25 cellular contexts compared by ENCODE assay signal in the genomic region with DNA sequence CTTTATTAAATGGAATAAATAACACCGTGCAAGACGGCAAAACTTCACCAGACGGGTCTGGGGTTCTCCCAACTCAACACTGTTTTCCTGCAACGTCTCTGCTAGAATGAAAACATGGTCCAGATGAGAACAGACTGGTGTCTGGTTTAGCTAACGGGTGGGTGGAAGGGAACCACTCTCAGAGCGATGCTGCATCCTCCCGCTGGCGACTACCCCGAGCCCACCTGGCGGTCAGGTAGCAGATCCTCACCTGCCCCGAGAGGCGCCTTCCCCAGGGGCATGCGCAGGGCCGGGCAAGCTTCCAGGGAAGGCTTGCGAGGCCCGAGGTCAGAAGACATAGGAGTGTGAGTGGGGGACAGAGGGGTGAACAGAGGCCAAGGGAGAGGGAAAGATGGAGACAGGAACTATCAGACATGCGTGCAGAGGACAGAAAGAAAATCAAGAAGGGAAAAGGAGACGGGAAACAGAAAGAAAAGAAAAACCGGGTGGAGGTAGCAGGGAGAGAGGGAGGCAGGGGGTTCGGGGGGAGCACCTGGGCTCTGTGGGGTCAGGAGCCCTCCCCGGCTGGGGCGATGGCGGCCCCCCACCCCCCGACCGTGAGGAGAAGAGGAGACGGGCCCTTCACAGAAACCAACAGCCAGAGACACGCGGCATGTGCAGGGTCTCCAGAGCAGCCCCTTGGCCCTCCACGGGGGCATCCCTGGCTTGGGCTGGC.
DNase-seq lines count a peak whose midpoint lies in the region; ATAC-seq, FAIRE-seq and TF ChIP-seq lines count a peak whose summit lies in the region.
"Had no signal": no experiment of that assay in that cellular context is flagged by ENCODE, and none has a peak within 500 bp of the region (broad histone marks: within the 10 kb centered on the region; RNA-seq: fewer than 3 reads in every experiment).

No MANE protein-coding gene starts in this region.

- TF ChIP-seq POLR2A in GM12892 (IDR thresholded peaks at IDR 0.05; ENCODE audit: low read depth, low read length) (no peak), tibial nerve (IDR thresholded peaks at IDR 0.05) (no peak)

- peaks cover 7% of the 10 kb centered on the region; the same call in 1 of the 2 replicates for H3K4me1 ChIP-seq in HUES6 (ENCODE audit: control insufficient read depth, insufficient read depth, low read length)
- H3K4me1 ChIP-seq in heart right ventricle, result peaks cover 0 to 36% (median 18%) of the 10 kb centered on the region in 9 donors
- H3K4me1 ChIP-seq in neural progenitor cell, result peaks cover 12% of the 10 kb centered on the region
- H3K4me1 ChIP-seq in tibial nerve, result no peaks in the 10 kb centered on the region
- H3K4me1 ChIP-seq: adrenal gland, breast epithelium, SJCRH30, transverse colon had no signal

- H3K36me3 ChIP-seq in HUES6 (ENCODE audit: control insufficient read depth, insufficient read depth, low read length) (peaks cover 9% of the 10 kb centered on the region; the same call in 1 of the 2 replicates), heart right ventricle (peaks cover 0 to 11% (median 0%) of the 10 kb centered on the region in 9 donors), neural progenitor cell (no peaks in the 10 kb centered on the region), tibial nerve (peaks cover 0 to 46% (median 0%) of the 10 kb centered on the region in 3 donors)
- H3K36me3 ChIP-seq: adrenal gland, breast epithelium, SJCRH30, transverse colon had no signal

- no peaks in the 10 kb centered on the region for H3K79me2 ChIP-seq in neural progenitor cell (ENCODE audit: low read depth)

- H3K36me3 Mint-ChIP-seq in CD14-positive monocyte, result peaks cover 23 to 38% of the 10 kb centered on the region in 2 donors
- H3K36me3 Mint-ChIP-seq in neural progenitor cell, result no peaks in the 10 kb centered on the region

- no peaks in the 10 kb centered on the region for H3K27me3 ChIP-seq in HUES6 (ENCODE audit: control insufficient read depth, insufficient read depth, low read length)
- H3K27me3 ChIP-seq in heart right ventricle, result no peaks in the 10 kb centered on the region
- H3K27me3 ChIP-seq in neural progenitor cell, result no peaks in the 10 kb centered on the region
- no peaks in the 10 kb centered on the region for H3K27me3 ChIP-seq in tibial nerve
- H3K27me3 ChIP-seq: adrenal gland, breast epithelium, SJCRH30, transverse colon had no signal

- H3K4me3 ChIP-seq in HUES6 (ENCODE audit: low read depth, low read length) (no peak overlapping the region), heart right ventricle (no peak overlapping the region), neural progenitor cell (no peak overlapping the region), tibial nerve (no peak overlapping the region)
- H3K4me3 ChIP-seq: adrenal gland, breast epithelium, GM23338, SJCRH30, transverse colon had no signal

- intact Hi-C loops in CD14-positive monocyte (cut with micrococcal nuclease), result loop anchor here in 1 of 2 donors (10.0 kb wide), 1 partner anchor 66 kb away; no protein-coding TSS in a partner anchor
- intact Hi-C loops in heart right ventricle (cut with DNase I), result loop anchor here in 1 of 10 donors (10.0 kb wide), 1 partner anchor 196 kb away; no protein-coding TSS in a partner anchor

- H3K27ac ChIP-seq in HUES6 (ENCODE audit: low read depth, low read length) (0 out of 2 replicates have a peak overlapping the region, but pooled peaks have one; percentile 22), heart right ventricle (peak overlapping the region in 8 of 10 donors; percentile 74 to 94 (median 88)), neural progenitor cell (no peak overlapping the region), tibial nerve (no peak overlapping the region)
- H3K27ac ChIP-seq: adrenal gland, breast epithelium, SJCRH30, transverse colon had no signal

- TF ChIP-seq EP300 in tibial nerve (IDR thresholded peaks at IDR 0.05), result no peak

- H3K27ac Mint-ChIP-seq in CD14-positive monocyte (peak overlapping the region in 2 of 7 donors; percentile 1 to 23), neural progenitor cell (peak overlapping the region; percentile 63)
- H3K27ac Mint-ChIP-seq: activated T-helper 17 cell treated with anti-CD3 and anti-CD28 coated beads, Interleukin-2, amount 50 U/mL, for 72 hours; dendritic cell treated with granulocyte-macrophage colony-stimulating factor and Interleukin-4, amounts not matched to agents 40 ng/mL and 50 ng/mL, for 4 days; nephron progenitor cell; progenitor cell of endocrine pancreas; T-helper 1 cell treated with Interleukin-12 subunit alpha and Interleukin-12 subunit beta and Interleukin-4 antibody, amounts not matched to agents 30 μg/mL and 1 μg/mL, for 36 hours had no signal

- DNase-seq in CD14-positive monocyte (ENCODE audit: low spot score) (peak; percentile 14), heart right ventricle (peak in 1 of 2 donors; percentile 6), neural progenitor cell (ENCODE audit: low spot score) (no peak), GM12892 (ENCODE audit: insufficient read length) (no peak), tibial nerve (ENCODE audit: low spot score in 2 of 2) (no peak)
- DNase-seq: activated CD4-positive, alpha-beta T cell treated with anti-CD3 and anti-CD28 coated beads for 48 hours; NCI-H1105; NCI-H2029; NCI-H226; nephron progenitor cell; PC-3; SJCRH30; stimulated activated naive CD8-positive, alpha-beta T cell treated with anti-CD3 and anti-CD28 coated beads, Interleukin-15, amount 100 ng/mL, for 72 hours; transverse colon had no signal

- H3K4me3 Mint-ChIP-seq in CD14-positive monocyte (no peak overlapping the region), neural progenitor cell (no peak overlapping the region)
- H3K4me3 Mint-ChIP-seq: activated T-helper 17 cell treated with anti-CD3 and anti-CD28 coated beads, Interleukin-2, amount 50 U/mL, for 72 hours; dendritic cell treated with granulocyte-macrophage colony-stimulating factor and Interleukin-4, amounts not matched to agents 40 ng/mL and 50 ng/mL, for 4 days; GM23338; nephron progenitor cell; stimulated activated naive CD8-positive, alpha-beta T cell treated with anti-CD3 and anti-CD28 coated beads, Interleukin-15, amount 100 ng/mL, for 72 hours; T-helper 1 cell treated with Interleukin-12 subunit alpha and Interleukin-12 subunit beta and Interleukin-4 antibody, amounts not matched to agents 30 μg/mL and 1 μg/mL, for 36 hours had no signal

- H3K9ac ChIP-seq in HUES6 (ENCODE audit: low read length) (no peak overlapping the region), neural progenitor cell (no peak overlapping the region)

- no peak overlapping the region for H2AFZ ChIP-seq in neural progenitor cell (replicated peaks)
- H2AFZ ChIP-seq: GM23338 had no signal

- FAIRE-seq in GM12892 (lab: Jason Lieb, UNC), result no peak
- FAIRE-seq: endometrium had no signal

- H3K27me3 Mint-ChIP-seq in CD14-positive monocyte (ENCODE audit: low read depth in 3 of 3) (no peaks in the 10 kb centered on the region), neural progenitor cell (ENCODE audit: insufficient read depth, low read depth) (peaks cover 3% of the 10 kb centered on the region)
- H3K27me3 Mint-ChIP-seq: activated T-helper 17 cell treated with anti-CD3 and anti-CD28 coated beads, Interleukin-2, amount 50 U/mL, for 72 hours; dendritic cell treated with granulocyte-macrophage colony-stimulating factor and Interleukin-4, amounts not matched to agents 40 ng/mL and 50 ng/mL, for 4 days; progenitor cell of endocrine pancreas; stimulated activated naive CD8-positive, alpha-beta T cell treated with anti-CD3 and anti-CD28 coated beads, Interleukin-15, amount 100 ng/mL, for 72 hours had no signal

- TF ChIP-seq CTCF in CD14-positive monocyte (IDR thresholded peaks at IDR 0.05) (no peak), heart right ventricle (IDR thresholded peaks at IDR 0.05) (no peak), neural progenitor cell (IDR thresholded peaks at IDR 0.05) (no peak), tibial nerve (IDR thresholded peaks at IDR 0.05) (no peak)

- H3K9me3 ChIP-seq in HUES6 (ENCODE audit: control insufficient read depth, insufficient read depth, low read depth, low read length) (no peaks in the 10 kb centered on the region), heart right ventricle (no peaks in the 10 kb centered on the region), neural progenitor cell (ENCODE audit: low read depth) (no peaks in the 10 kb centered on the region), tibial nerve (no peaks in the 10 kb centered on the region)
- H3K9me3 ChIP-seq: adrenal gland, breast epithelium, SJCRH30, transverse colon had no signal

- no peaks in the 10 kb centered on the region for H4K20me1 ChIP-seq in neural progenitor cell (ENCODE audit: low read depth)

- no peak for ATAC-seq in heart right ventricle
- no peak for ATAC-seq in GM19324 (IDR thresholded peaks at IDR 0.05; ENCODE audit: low FRiP score, unreplicated experiment)
- no peak for ATAC-seq in GM21360 (IDR thresholded peaks at IDR 0.05; ENCODE audit: unreplicated experiment)
- ATAC-seq: activated T-helper 17 cell treated with anti-CD3 and anti-CD28 coated beads, Interleukin-2, amount 50 U/mL, for 72 hours; GM23338; PC-3; stimulated activated naive CD8-positive, alpha-beta T cell treated with anti-CD3 and anti-CD28 coated beads, Interleukin-15, amount 100 ng/mL, for 72 hours had no signal

- WGBS in heart right ventricle, 2 donors, result 91 to 95% methylated on average over 28 to 29 of the region's 29 CpGs
- WGBS in tibial nerve, 2 donors, result 90 to 91% methylated on average over 28 to 29 of the region's 29 CpGs

- H3K9me3 Mint-ChIP-seq in CD14-positive monocyte, result peaks cover 0 to 5% (median 0%) of the 10 kb centered on the region in 7 donors
- no peaks in the 10 kb centered on the region for H3K9me3 Mint-ChIP-seq in neural progenitor cell
- H3K9me3 Mint-ChIP-seq: activated T-helper 17 cell treated with anti-CD3 and anti-CD28 coated beads, Interleukin-2, amount 50 U/mL, for 72 hours; dendritic cell treated with granulocyte-macrophage colony-stimulating factor and Interleukin-4, amounts not matched to agents 40 ng/mL and 50 ng/mL, for 4 days; GM23338; nephron progenitor cell; stimulated activated naive CD8-positive, alpha-beta T cell treated with anti-CD3 and anti-CD28 coated beads, Interleukin-15, amount 100 ng/mL, for 72 hours; T-helper 1 cell treated with Interleukin-12 subunit alpha and Interleukin-12 subunit beta and Interleukin-4 antibody, amounts not matched to agents 30 μg/mL and 1 μg/mL, for 36 hours had no signal

- H3F3A ChIP-seq in neural progenitor cell (ENCODE audit: low read depth), result no peaks in the 10 kb centered on the region

- no peak overlapping the region for H3K4me2 ChIP-seq in neural progenitor cell
- H3K4me2 ChIP-seq: GM23338 had no signal

- no peaks in the 10 kb centered on the region for H3K4me1 Mint-ChIP-seq in CD14-positive monocyte
- peaks cover 13% of the 10 kb centered on the region for H3K4me1 Mint-ChIP-seq in neural progenitor cell
- H3K4me1 Mint-ChIP-seq: GM23338; stimulated activated naive CD8-positive, alpha-beta T cell treated with anti-CD3 and anti-CD28 coated beads, Interleukin-15, amount 100 ng/mL, for 72 hours had no signal

Comparison
In these comparisons a context has a peak if more than half of its experiments do, and no peak if none do; other contexts are left out.
1. H3K27ac ChIP-seq: peak in HUES6 (single experiment) and heart right ventricle (8 of 10); none in neural progenitor cell (single experiment) and tibial nerve (0 of 4).